6 cellular contexts compared by ENCODE assay signal in genomic region chr19:82864-83263, GRCh38. TPM values are rescaled to one million over a fixed set of nuclear protein-coding genes. Genes with fewer than 3 reads are reported as not detected.
"Had no signal": no experiment of that assay in that cellular context is flagged by ENCODE, and none has a peak within 500 bp of the region (broad histone marks: within the 10 kb centered on the region; RNA-seq: fewer than 3 reads in every experiment).

No MANE protein-coding gene starts in this region.

RNA-seq across cellular contexts. Expression of gene OR4F17, which starts 24.0 kb away (rescaled TPM):
- total RNA-seq: GM23248, GM23338, H4, H7, H9 had no signal
- polyA plus RNA-seq: GM23248, H1 had no signal
